In the genomic region with DNA sequence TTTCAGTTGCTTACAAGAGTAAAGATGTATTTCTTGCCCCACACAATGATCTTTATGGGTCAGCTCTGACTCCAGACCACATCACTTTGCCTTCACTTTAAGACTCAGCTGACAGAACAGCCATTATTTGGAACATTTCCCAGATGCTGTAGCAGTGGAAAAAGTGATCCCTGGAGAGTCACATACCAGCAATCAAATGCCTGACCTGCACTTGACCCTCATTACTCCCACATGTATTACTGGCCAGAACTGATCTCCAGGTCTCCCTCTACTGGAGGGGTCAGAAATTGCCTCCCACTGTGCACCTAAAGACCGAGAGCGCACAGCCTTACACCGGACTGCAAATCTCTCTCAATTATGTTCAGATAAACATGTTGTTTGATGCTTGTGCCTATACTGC, we compare ENCODE assay signal across 11 cellular contexts.
A peak's percentile ranks its signal among the peaks of the same experiment; 100 is the strongest.
DNase-seq lines count a peak whose midpoint lies in the region; ATAC-seq and TF ChIP-seq lines count a peak whose summit lies in the region.
"Had no signal": no experiment of that assay in that cellular context is flagged by ENCODE, and none has a peak within 500 bp of the region (broad histone marks: within the 10 kb centered on the region; RNA-seq: fewer than 3 reads in every experiment).

No MANE protein-coding gene starts in this region.

- TF ChIP-seq CTCF in GM06990 (IDR thresholded peaks at IDR 0.05; ENCODE audit: insufficient read depth, low read length, poor library complexity, severe bottlenecking) (peak; percentile 19), endothelial cell (IDR thresholded peaks at IDR 0.05; ENCODE audit: unreplicated experiment) (peak; percentile 29), osteoblast (IDR thresholded peaks at IDR 0.05; ENCODE audit: extremely low read depth, low read depth, low read length) (peak; percentile 52), ovary (IDR thresholded peaks at IDR 0.05) (no peak)

- no peaks in the 10 kb centered on the region for H3K79me2 ChIP-seq in osteoblast (ENCODE audit: insufficient read depth, low read length)

- H3K27ac ChIP-seq in osteoblast (ENCODE audit: low read depth, low read length): peak overlapping the region; percentile 68
- H3K27ac ChIP-seq in ovary: no peak overlapping the region

- no peak for TF ChIP-seq POLR2A in ovary (IDR thresholded peaks at IDR 0.05)

- no peak for TF ChIP-seq EP300 in ovary (IDR thresholded peaks at IDR 0.05)

- ATAC-seq in HG02759 (IDR thresholded peaks at IDR 0.05; ENCODE audit: unreplicated experiment): no peak
- ATAC-seq: activated T-cell treated with anti-CD3 and anti-CD28 coated beads, Interleukin-2, amount 50 U/mL, for 72 hours had no signal

- H3K4me3 Mint-ChIP-seq in endothelial cell (ENCODE audit: unreplicated experiment): no peak overlapping the region
- H3K4me3 Mint-ChIP-seq: activated T-cell treated with anti-CD3 and anti-CD28 coated beads, Interleukin-2, amount 50 U/mL, for 72 hours; memory B cell had no signal

- intact Hi-C loops in ovary (cut with DNase I): no loop called here

- H3K4me2 ChIP-seq in osteoblast (ENCODE audit: insufficient read depth, low read length): peak overlapping the region; percentile 7

- H3K9me3 ChIP-seq in osteoblast (ENCODE audit: low read depth, low read length) (no peaks in the 10 kb centered on the region), ovary (no peaks in the 10 kb centered on the region)

- H3K36me3 ChIP-seq in GM06990 (ENCODE audit: control insufficient read depth, insufficient read depth, low read length): no peaks in the 10 kb centered on the region
- no peaks in the 10 kb centered on the region for H3K36me3 ChIP-seq in osteoblast (ENCODE audit: insufficient read depth, low read length)
- no peaks in the 10 kb centered on the region for H3K36me3 ChIP-seq in ovary

- H3K9me3 Mint-ChIP-seq in endothelial cell (ENCODE audit: unreplicated experiment): no peaks in the 10 kb centered on the region

- 84 to 90% (median 87%) methylated on average over 3 of the region's 3 CpGs for WGBS in ovary, 3 donors

- H3K27me3 ChIP-seq in GM06990 (replicated peaks; ENCODE audit: control insufficient read depth, insufficient read depth, low read length) (no peaks in the 10 kb centered on the region), osteoblast (ENCODE audit: insufficient read depth, low read length) (no peaks in the 10 kb centered on the region), ovary (no peaks in the 10 kb centered on the region)

- H3K36me3 Mint-ChIP-seq in endothelial cell (ENCODE audit: low read depth, unreplicated experiment): no peaks in the 10 kb centered on the region
- H3K36me3 Mint-ChIP-seq: memory B cell had no signal

- H2AFZ ChIP-seq in osteoblast (ENCODE audit: low read length): no peak overlapping the region

- no peak overlapping the region for H3K27ac Mint-ChIP-seq in endothelial cell (ENCODE audit: unreplicated experiment)
- H3K27ac Mint-ChIP-seq: activated T-cell treated with anti-CD3 and anti-CD28 coated beads, Interleukin-2, amount 50 U/mL, for 72 hours; memory B cell had no signal

- no peaks in the 10 kb centered on the region for H4K20me1 ChIP-seq in osteoblast (ENCODE audit: insufficient read depth, low read length)

- no peaks in the 10 kb centered on the region for H3K4me1 ChIP-seq in osteoblast (ENCODE audit: insufficient read depth, low read length)
- H3K4me1 ChIP-seq in ovary (ENCODE audit: insufficient read depth): no peaks in the 10 kb centered on the region

- H3K27me3 Mint-ChIP-seq in endothelial cell (ENCODE audit: unreplicated experiment): no peaks in the 10 kb centered on the region
- H3K27me3 Mint-ChIP-seq: memory B cell had no signal

- H3K4me3 ChIP-seq in GM06990 (replicated peaks; ENCODE audit: low read depth, low read length) (no peak overlapping the region), osteoblast (ENCODE audit: insufficient read depth, low read length) (no peak overlapping the region), ovary (no peak overlapping the region)

- no peaks in the 10 kb centered on the region for H3K4me1 Mint-ChIP-seq in endothelial cell (ENCODE audit: unreplicated experiment)
- H3K4me1 Mint-ChIP-seq: memory B cell had no signal

- DNase-seq in GM06990 (ENCODE audit: extremely low read depth, insufficient read length) (no peak), NCI-H2227 (lab: John Stamatoyannopoulos, UW; ENCODE audit: unreplicated experiment) (peak; percentile 1), endothelial cell (ENCODE audit: low spot score) (no peak), osteoblast (ENCODE audit: insufficient read length, low spot score, missing footprints) (no peak), ovary (no peak), T-helper 1 cell (no peak), HuH-7 (ENCODE audit: low spot score) (no peak)
- DNase-seq: NCI-H510A treated with DMSO at 0.1 percent for 48 hours had no signal

Comparison
In these comparisons a context has a peak if more than half of its experiments do, and no peak if none do; other contexts are left out.
1. CTCF ChIP-seq: peak in GM06990 (single experiment), endothelial cell (single experiment) and osteoblast (single experiment); none in ovary (0 of 3).